In genomic region chr6:20349225-20349624, GRCh38 we compare ENCODE assay signal across 19 cellular contexts.
"Had no signal": no experiment of that assay in that cellular context is flagged by ENCODE, and none has a peak within 500 bp of the region (broad histone marks: within the 10 kb centered on the region; RNA-seq: fewer than 3 reads in every experiment).

No MANE protein-coding gene starts in this region.

- H3K36me3 ChIP-seq: gastrocnemius medialis, left ventricle myocardium inferior, right atrium auricular region, suprapubic skin, vagina, WERI-Rb-1 had no signal

- H3K4me1 ChIP-seq: gastrocnemius medialis, left ventricle myocardium inferior, right atrium auricular region, suprapubic skin, vagina had no signal

- H3K9me3 ChIP-seq: gastrocnemius medialis, suprapubic skin, vagina had no signal

- DNase-seq: activated CD4-positive, alpha-beta T cell treated with anti-CD3 and anti-CD28 coated beads, Interleukin-2, amount 50 U/mL, for 48 hours; activated naive CD8-positive, alpha-beta T cell treated with anti-CD3 and anti-CD28 coated beads for 36 hours; activated T-cell treated with anti-CD3 and anti-CD28 coated beads for 4 hours; amniotic stem cell; effector CD4-positive, alpha-beta T cell; gastrocnemius medialis; head of caudate nucleus; immature natural killer cell; kidney glomerular epithelial cell; left ventricle myocardium inferior; mammary epithelial cell; midbrain; stimulated activated CD4-positive, alpha-beta T cell treated with anti-CD3 and anti-CD28 coated beads, Interleukin-2, amount 100 ng/mL, for 48 hours; stimulated activated naive CD8-positive, alpha-beta T cell treated with anti-CD3 and anti-CD28 coated beads, Interleukin-15, amount 100 ng/mL, for 72 hours; WERI-Rb-1 had no signal

- H3K4me3 ChIP-seq: gastrocnemius medialis, left ventricle myocardium inferior, right atrium auricular region, suprapubic skin, vagina had no signal

- ATAC-seq: esophagus mucosa; gastrocnemius medialis; stimulated activated naive CD8-positive, alpha-beta T cell treated with anti-CD3 and anti-CD28 coated beads, Interleukin-15, amount 100 ng/mL, for 72 hours had no signal

- H3K27me3 ChIP-seq: gastrocnemius medialis, right atrium auricular region, suprapubic skin, vagina had no signal

- H3K27ac ChIP-seq: gastrocnemius medialis, left ventricle myocardium inferior, right atrium auricular region, suprapubic skin, vagina, WERI-Rb-1 had no signal
